ENCODE assay signal across 35 cellular contexts in genomic region chr2:9149388-9149660, GRCh38.
"Had no signal": no experiment of that assay in that cellular context is flagged by ENCODE, and none has a peak within 500 bp of the region (broad histone marks: within the 10 kb centered on the region; RNA-seq: fewer than 3 reads in every experiment).

No MANE protein-coding gene starts in this region.

- H3K4me3 ChIP-seq: MG63 had no signal

- H3K9me3 ChIP-seq: MG63 had no signal

- H3K27me3 ChIP-seq: MG63 had no signal

- DNase-seq: Karpas-422, Kasumi-1, MM.1S, MV-4-11, NCI-H1048, NCI-H1092, NCI-H1092 treated with DMSO at 0.1 percent for 48 hours, NCI-H1105, NCI-H1105 treated with DMSO at 0.1 percent for 48 hours, NCI-H1417, NCI-H1417 treated with DMSO at 0.1 percent for 48 hours, NCI-H1436, NCI-H1436 treated with DMSO at 0.1 percent for 48 hours, NCI-H146, NCI-H1694, NCI-H1694 treated with DMSO at 0.1 percent for 48 hours, NCI-H187, NCI-H187 treated with DMSO at 0.1 percent for 48 hours, NCI-H1930, NCI-H2029, NCI-H2029 treated with DMSO at 0.1 percent for 48 hours, NCI-H2081, NCI-H2081 treated with DMSO at 0.1 percent for 48 hours, NCI-H2107, NCI-H2171, NCI-H2171 treated with DMSO at 0.1 percent for 48 hours, NCI-H2227 treated with DMSO at 0.1 percent for 48 hours, NCI-H226, NCI-H345, NCI-H446, NCI-H446 treated with DMSO at 0.1 percent for 48 hours, NCI-H510A, NCI-H510A treated with DMSO at 0.1 percent for 48 hours, NCI-H524 had no signal

- H3K36me3 ChIP-seq: MG63 had no signal
